In the genomic region with DNA sequence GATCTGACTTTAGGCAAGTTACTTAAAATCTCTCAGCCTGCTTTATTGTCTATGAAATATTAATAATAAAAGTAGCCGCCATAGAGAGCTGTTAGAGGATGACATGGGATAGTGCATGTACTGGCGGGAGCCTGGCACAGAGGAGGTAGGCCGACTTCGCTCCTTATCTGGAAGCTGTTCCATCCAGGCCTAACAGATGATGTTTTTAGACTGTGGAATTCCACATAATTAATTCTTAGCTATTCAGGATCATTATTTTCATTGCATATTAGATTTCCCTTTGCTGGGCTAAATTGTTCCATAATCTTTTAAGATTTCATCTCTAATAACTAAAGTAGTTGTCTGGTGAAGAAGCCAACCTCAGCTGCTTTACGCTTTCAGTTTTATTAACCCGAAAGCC, we compare ENCODE assay signal across 1 cellular context.
TF ChIP-seq lines count a peak whose summit lies in the region.

No MANE protein-coding gene starts in this region.

TF ChIP-seq in A549, 52 proteins besides CTCF, POLR2A, EP300 and RAD21 (continued from another document):
- TF ChIP-seq MAFK (IDR thresholded peaks at IDR 0.05; ENCODE audit: partially characterized antibody) (no peak), ZSCAN20 (CRISPR knock-in tag; IDR thresholded peaks at IDR 0.05) (no peak), KDM1A (IDR thresholded peaks at IDR 0.05; ENCODE audit: low read depth) (no peak), SMC3 (IDR thresholded peaks at IDR 0.05) (no peak), MAZ (IDR thresholded peaks at IDR 0.05; ENCODE audit: borderline replicate concordance, low read depth, low read length) (no peak), CBX8 (IDR thresholded peaks at IDR 0.05) (no peak), HOXA7 (CRISPR knock-in tag; IDR thresholded peaks at IDR 0.05) (no peak), FOXS1 (CRISPR knock-in tag; IDR thresholded peaks at IDR 0.05) (no peak), CHD2 (IDR thresholded peaks at IDR 0.05; ENCODE audit: low read length, partially characterized antibody) (no peak), CBX2 (IDR thresholded peaks at IDR 0.05; ENCODE audit: borderline replicate concordance, low read depth) (no peak), NPAS2 (CRISPR knock-in tag; IDR thresholded peaks at IDR 0.05; ENCODE audit: borderline replicate concordance) (no peak)
- TF ChIP-seq, protein P1, sequence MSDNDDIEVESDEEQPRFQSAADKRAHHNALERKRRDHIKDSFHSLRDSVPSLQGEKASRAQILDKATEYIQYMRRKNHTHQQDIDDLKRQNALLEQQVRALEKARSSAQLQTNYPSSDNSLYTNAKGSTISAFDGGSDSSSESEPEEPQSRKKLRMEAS (IDR thresholded peaks at IDR 0.05), result no peak
- TF ChIP-seq, protein P2, sequence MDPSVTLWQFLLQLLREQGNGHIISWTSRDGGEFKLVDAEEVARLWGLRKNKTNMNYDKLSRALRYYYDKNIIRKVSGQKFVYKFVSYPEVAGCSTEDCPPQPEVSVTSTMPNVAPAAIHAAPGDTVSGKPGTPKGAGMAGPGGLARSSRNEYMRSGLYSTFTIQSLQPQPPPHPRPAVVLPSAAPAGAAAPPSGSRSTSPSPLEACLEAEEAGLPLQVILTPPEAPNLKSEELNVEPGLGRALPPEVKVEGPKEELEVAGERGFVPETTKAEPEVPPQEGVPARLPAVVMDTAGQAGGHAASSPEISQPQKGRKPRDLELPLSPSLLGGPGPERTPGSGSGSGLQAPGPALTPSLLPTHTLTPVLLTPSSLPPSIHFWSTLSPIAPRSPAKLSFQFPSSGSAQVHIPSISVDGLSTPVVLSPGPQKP (IDR thresholded peaks at IDR 0.05; ENCODE audit: low read depth, low read length), result no peak
- TF ChIP-seq, protein P3, sequence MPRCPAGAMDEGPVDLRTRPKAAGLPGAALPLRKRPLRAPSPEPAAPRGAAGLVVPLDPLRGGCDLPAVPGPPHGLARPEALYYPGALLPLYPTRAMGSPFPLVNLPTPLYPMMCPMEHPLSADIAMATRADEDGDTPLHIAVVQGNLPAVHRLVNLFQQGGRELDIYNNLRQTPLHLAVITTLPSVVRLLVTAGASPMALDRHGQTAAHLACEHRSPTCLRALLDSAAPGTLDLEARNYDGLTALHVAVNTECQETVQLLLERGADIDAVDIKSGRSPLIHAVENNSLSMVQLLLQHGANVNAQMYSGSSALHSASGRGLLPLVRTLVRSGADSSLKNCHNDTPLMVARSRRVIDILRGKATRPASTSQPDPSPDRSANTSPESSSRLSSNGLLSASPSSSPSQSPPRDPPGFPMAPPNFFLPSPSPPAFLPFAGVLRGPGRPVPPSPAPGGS (IDR thresholded peaks at IDR 0.05), result no peak
